ENCODE assay signal across 1 cellular context in the genomic region with DNA sequence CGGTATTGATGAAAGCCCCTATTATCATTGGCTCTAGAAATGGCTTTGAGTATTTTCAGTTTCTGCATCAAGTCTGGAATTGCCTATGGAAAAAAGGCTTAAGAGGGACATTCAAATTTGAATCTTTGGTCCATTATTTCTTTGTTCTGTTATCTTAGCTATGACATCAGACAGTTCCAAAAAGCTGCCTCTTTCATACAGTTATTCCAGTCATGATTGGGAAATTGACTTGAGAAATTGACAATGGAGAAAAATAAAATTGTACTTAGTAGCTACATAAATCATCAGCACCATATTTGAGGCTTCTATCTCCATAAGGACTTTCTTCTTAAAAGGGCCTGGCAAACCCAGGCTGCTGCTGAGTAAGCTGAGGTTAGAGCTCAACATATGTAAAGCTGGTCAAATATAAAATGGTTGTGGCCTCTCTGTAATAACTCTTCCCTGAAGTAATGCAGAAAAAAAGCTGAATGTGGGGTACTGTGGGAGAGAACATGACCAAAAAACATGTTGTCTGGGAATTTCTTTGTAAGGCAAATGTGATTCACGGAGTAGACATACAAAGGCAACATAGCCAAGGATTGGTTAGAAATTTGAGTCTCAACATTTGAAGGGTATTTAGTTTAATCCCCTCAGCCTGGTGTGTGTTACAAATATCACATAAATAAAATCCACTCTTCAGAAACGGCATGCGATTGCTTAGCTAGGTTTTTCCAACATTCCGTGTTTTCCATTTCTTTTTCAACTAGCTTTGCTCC.
TF ChIP-seq lines count a peak whose summit lies in the region.

No MANE protein-coding gene starts in this region.

TF ChIP-seq in endothelial cell of umbilical vein, 7 proteins besides CTCF, POLR2A, EP300 and RAD21:
- no peak for TF ChIP-seq FOS (IDR thresholded peaks at IDR 0.05; ENCODE audit: borderline replicate concordance, insufficient read depth, low read length)
- no peak for TF ChIP-seq POLR2AphosphoS5 (IDR thresholded peaks at IDR 0.05; ENCODE audit: insufficient read depth, low read depth, low read length)
- no peak for TF ChIP-seq GATA2 (IDR thresholded peaks at IDR 0.05; ENCODE audit: insufficient read depth, insufficient read length, low read depth, low read length)
- no peak for TF ChIP-seq JUN (IDR thresholded peaks at IDR 0.05; ENCODE audit: borderline replicate concordance, insufficient read depth, insufficient read length, low read depth)
- TF ChIP-seq, protein P1, sequence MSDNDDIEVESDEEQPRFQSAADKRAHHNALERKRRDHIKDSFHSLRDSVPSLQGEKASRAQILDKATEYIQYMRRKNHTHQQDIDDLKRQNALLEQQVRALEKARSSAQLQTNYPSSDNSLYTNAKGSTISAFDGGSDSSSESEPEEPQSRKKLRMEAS (IDR thresholded peaks at IDR 0.05; ENCODE audit: insufficient read depth, insufficient read length): no peak
- no peak for TF ChIP-seq MYC (IDR thresholded peaks at IDR 0.05; ENCODE audit: low read depth, low read length)
- no peak for TF ChIP-seq EZH2 (IDR thresholded peaks at IDR 0.05; ENCODE audit: borderline replicate concordance, low read depth, low read length, severe bottlenecking)
